Comparison of ENCODE assay signal across 9 cellular contexts in genomic region chr3:129604223-129604941, GRCh38. TPM values are rescaled to one million over a fixed set of nuclear protein-coding genes. Genes with fewer than 3 reads are reported as not detected.
A peak's percentile ranks its signal among the peaks of the same experiment; 100 is the strongest.
DNase-seq lines count a peak whose midpoint lies in the region; ATAC-seq and TF ChIP-seq lines count a peak whose summit lies in the region.
"Had no signal": no experiment of that assay in that cellular context is flagged by ENCODE, and none has a peak within 500 bp of the region (broad histone marks: within the 10 kb centered on the region; RNA-seq: fewer than 3 reads in every experiment).

No MANE protein-coding gene starts in this region.

- no peaks in the 10 kb centered on the region for H3K9me3 ChIP-seq in Caco-2
- no peaks in the 10 kb centered on the region for H3K9me3 ChIP-seq in SJCRH30 (replicated peaks)

- H3K27ac Mint-ChIP-seq in Caco-2 (ENCODE audit: unreplicated experiment) (no peak overlapping the region), glutamatergic neuron (ENCODE audit: unreplicated experiment) (peak overlapping the region; percentile 38)
- H3K27ac Mint-ChIP-seq: activated naive CD8-positive, alpha-beta T cell treated with anti-CD3 and anti-CD28 coated beads, Interleukin-2, amount 50 U/mL, for 24 hours had no signal

- peak overlapping the region; percentile 10 for H3K9ac ChIP-seq in rectal smooth muscle tissue (ENCODE audit: low read length)

- H3K36me3 ChIP-seq in Caco-2 (ENCODE audit: control insufficient read depth, insufficient read depth, low read length) (no peaks in the 10 kb centered on the region; the same call in 1 of the 2 replicates), SJCRH30 (no peaks in the 10 kb centered on the region), rectal smooth muscle tissue (ENCODE audit: control insufficient read depth, insufficient read depth, low read length) (no peaks in the 10 kb centered on the region)

- H3K27me3 ChIP-seq in Caco-2 (replicated peaks; ENCODE audit: control insufficient read depth, insufficient read depth, low read length) (no peaks in the 10 kb centered on the region), SJCRH30 (no peaks in the 10 kb centered on the region), rectal smooth muscle tissue (ENCODE audit: control insufficient read depth, insufficient read depth, low read length) (peaks cover 4% of the 10 kb centered on the region)

- BruUV-seq in Caco-2 (replicated peaks; lab: Mats Ljungman, UMichigan) = no TSS peak

- H3K4me3 ChIP-seq in Caco-2 (ENCODE audit: low read depth, low read length) (peak overlapping the region; percentile 44), SJCRH30 (peak overlapping the region; percentile 83), rectal smooth muscle tissue (ENCODE audit: low read length) (peak overlapping the region; percentile 78)

- H3K4me1 ChIP-seq in Caco-2 = peaks cover 16% of the 10 kb centered on the region
- peaks cover 19% of the 10 kb centered on the region for H3K4me1 ChIP-seq in SJCRH30
- H3K4me1 ChIP-seq in rectal smooth muscle tissue (ENCODE audit: control insufficient read depth, insufficient read depth, low read length) = no peaks in the 10 kb centered on the region

- H3K9me3 Mint-ChIP-seq in Caco-2 (ENCODE audit: unreplicated experiment) = no peaks in the 10 kb centered on the region
- H3K9me3 Mint-ChIP-seq in glutamatergic neuron (ENCODE audit: unreplicated experiment) = peaks cover 9% of the 10 kb centered on the region
- H3K9me3 Mint-ChIP-seq: activated naive CD8-positive, alpha-beta T cell treated with anti-CD3 and anti-CD28 coated beads, Interleukin-2, amount 50 U/mL, for 24 hours had no signal

- TF ChIP-seq CTCF in Caco-2 (IDR thresholded peaks at IDR 0.05; ENCODE audit: insufficient read depth in 1 of 2, low read depth in 1 of 2, low read length in 1 of 2, severe bottlenecking in 1 of 2, unreplicated experiment in 1 of 2) (no peak), glutamatergic neuron (IDR thresholded peaks at IDR 0.05; ENCODE audit: partially characterized antibody, unreplicated experiment) (no peak)

- no peak for ATAC-seq in GM18502 (IDR thresholded peaks at IDR 0.05; ENCODE audit: poor library complexity, unreplicated experiment)

- POLR2A ChIA-PET in Caco-2 (lab: Charles Lee) = no interaction called here

- peaks cover 18% of the 10 kb centered on the region for H3K4me1 Mint-ChIP-seq in Caco-2 (ENCODE audit: low read depth, unreplicated experiment)
- H3K4me1 Mint-ChIP-seq in glutamatergic neuron (ENCODE audit: low read depth, unreplicated experiment) = peaks cover 18% of the 10 kb centered on the region

- intact Hi-C loops in Caco-2 (cut with micrococcal nuclease; ENCODE audit: unreplicated experiment) = no loop called here
- intact Hi-C loops in posterior vena cava (cut with DNase I) = loop anchor here in 1 of 2 donors (2.0 kb wide), 1 partner anchor 40 kb away; no protein-coding TSS in a partner anchor

- no peaks in the 10 kb centered on the region for H3K27me3 Mint-ChIP-seq in Caco-2 (ENCODE audit: insufficient read depth, unreplicated experiment)
- peaks cover 14% of the 10 kb centered on the region for H3K27me3 Mint-ChIP-seq in glutamatergic neuron (ENCODE audit: unreplicated experiment)

- CTCF ChIA-PET in Caco-2 (lab: Charles Lee) = interaction anchor here (1.0 to 1.9 kb wide), 2 partner anchors 114 kb away, joined by 5 to 11 read pairs; no protein-coding TSS in a partner anchor

- DNase-seq in Caco-2 = no peak
- DNase-seq in SJCRH30 = no peak
- DNase-seq in glutamatergic neuron = no peak
- DNase-seq in H4 (ENCODE audit: low spot score) = no peak
- DNase-seq in posterior vena cava (ENCODE audit: low spot score) = no peak
- no peak for DNase-seq in stimulated activated CD4-positive, alpha-beta T cell treated with anti-CD3 and anti-CD28 coated beads, Interleukin-1b, Interleukin-23, amount 100 ng/mL, for 48 hours
- DNase-seq: activated naive CD8-positive, alpha-beta T cell treated with anti-CD3 and anti-CD28 coated beads, Interleukin-2, amount 50 U/mL, for 24 hours had no signal

- H3K27ac ChIP-seq in SJCRH30 (no peak overlapping the region), rectal smooth muscle tissue (ENCODE audit: low read depth, low read length) (no peak overlapping the region)

- peak overlapping the region; percentile 96 for H3K4me3 Mint-ChIP-seq in Caco-2 (ENCODE audit: unreplicated experiment)
- peak overlapping the region; percentile 72 for H3K4me3 Mint-ChIP-seq in glutamatergic neuron (ENCODE audit: unreplicated experiment)
- H3K4me3 Mint-ChIP-seq: activated naive CD8-positive, alpha-beta T cell treated with anti-CD3 and anti-CD28 coated beads, Interleukin-2, amount 50 U/mL, for 24 hours had no signal

- H3K36me3 Mint-ChIP-seq in Caco-2 (ENCODE audit: insufficient read depth, unreplicated experiment) = peaks cover 7% of the 10 kb centered on the region
- H3K36me3 Mint-ChIP-seq in glutamatergic neuron (ENCODE audit: unreplicated experiment) = no peaks in the 10 kb centered on the region

RNA-seq across cellular contexts. Expression of gene PLXND1, which starts 2.1 kb away (rescaled TPM):
- total RNA-seq in Caco-2 (2022) (26.3 and 33.0 TPM in 2 replicates), glutamatergic neuron (ENCODE audit: unreplicated experiment) (72.2 TPM), posterior vena cava (100 to 1,000 TPM; 155 to 241 TPM)
- 91.1 and 95.8 TPM in 2 replicates for total RNA-seq in SJCRH30 (2014; rRNA removed; shearing (Covaris generic))
- total RNA-seq in H4 (2014; rRNA removed; shearing (Covaris generic)) = 40.4 and 65.3 TPM in 2 replicates
